8 cellular contexts compared by ENCODE assay signal in the genomic region with DNA sequence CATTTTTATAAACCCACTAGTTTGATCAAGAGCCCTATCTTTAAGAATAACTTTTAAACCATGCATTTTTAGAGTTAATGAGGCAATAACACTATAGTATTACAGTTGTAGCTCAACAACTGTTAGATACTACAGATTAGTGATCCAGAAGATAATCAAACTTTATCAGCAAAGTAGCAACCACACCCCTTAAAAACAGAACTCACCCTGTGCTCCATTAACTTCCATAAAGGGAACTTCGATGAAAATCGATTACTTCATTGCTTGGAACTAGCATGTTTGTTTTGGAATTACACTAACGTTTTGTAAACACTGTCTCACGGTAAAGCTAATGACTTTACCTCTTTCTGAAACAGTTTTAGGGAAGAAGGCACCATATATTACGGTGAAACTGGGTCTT. TPM values are rescaled to one million over a fixed set of nuclear protein-coding genes. Genes with fewer than 3 reads are reported as not detected.
DNase-seq lines count a peak whose midpoint lies in the region; ATAC-seq and TF ChIP-seq lines count a peak whose summit lies in the region.

No MANE protein-coding gene starts in this region.

- intact Hi-C loops in OCI-LY7 (cut with micrococcal nuclease; ENCODE audit: unreplicated experiment) (loop anchor here (1.0 to 10.0 kb wide), 5 partner anchors 126 to 778 kb away; partner anchors contain the start of genes PPP2R5E, SYNE2, ZBTB1 and ZBTB25), sigmoid colon (cut with DNase I) (loop anchor here (5.0 to 10.0 kb wide), 5 partner anchors 84 to 1368 kb away; partner anchors contain the start of genes PPP2R5E, SYNE2 and WDR89)

- H3K9me2 ChIP-seq in OCI-LY7 (ENCODE audit: insufficient read depth, low read length): no peaks in the 10 kb centered on the region

- no peak for TF ChIP-seq POLR2A in sigmoid colon (IDR thresholded peaks at IDR 0.05)

- H4K20me1 ChIP-seq in OCI-LY7 (ENCODE audit: insufficient read depth, low read length): no peaks in the 10 kb centered on the region

- TF ChIP-seq CTCF in GM12875 (IDR thresholded peaks at IDR 0.05; ENCODE audit: borderline replicate concordance, insufficient read depth, low read depth, low read length) (no peak), OCI-LY7 (conservative IDR thresholded peaks at IDR 0.05; ENCODE audit: low read length) (no peak), fibroblast of mammary gland (conservative IDR thresholded peaks at IDR 0.05; ENCODE audit: control insufficient read depth, insufficient read depth, low read depth, low read length) (no peak), sigmoid colon (IDR thresholded peaks at IDR 0.05) (no peak)

- CTCF ChIA-PET in OCI-LY7 (lab: Charles Lee; ENCODE audit: unreplicated experiment): no interaction called here

- peaks cover 1% of the 10 kb centered on the region; the same call in 1 of the 2 replicates for H3K9me3 ChIP-seq in OCI-LY7 (ENCODE audit: low read length)
- no peaks in the 10 kb centered on the region for H3K9me3 ChIP-seq in sigmoid colon

- H3K27me3 ChIP-seq in sigmoid colon: no peaks in the 10 kb centered on the region

- peaks cover 32% of the 10 kb centered on the region for H3K36me3 ChIP-seq in OCI-LY7 (ENCODE audit: insufficient read depth, low read length)
- H3K36me3 ChIP-seq in sigmoid colon: no peaks in the 10 kb centered on the region

- POLR2A ChIA-PET in OCI-LY7 (lab: Charles Lee): interaction anchor here (0.9 to 3.8 kb wide), 16 partner anchors 12 to 148 kb away, joined by 3 to 65 read pairs (median 6); partner anchors contain the start of gene WDR89

- 1 to 7% methylated on average over 5 of the region's 5 CpGs for WGBS in sigmoid colon, 2 donors

- DNase-seq in OCI-LY7 (ENCODE audit: low spot score) (no peak), fibroblast of mammary gland (ENCODE audit: low read depth) (no peak), sigmoid colon (no peak), GM19238 (ENCODE audit: insufficient read length, low spot score) (no peak), caudate nucleus (lab: John Stamatoyannopoulos, UW) (no peak)
- no peak for DNase-seq in activated CD4-positive, alpha-beta T cell treated with anti-CD3 and anti-CD28 coated beads, Interleukin-2, amount 50 U/mL, for 1 hour

- H2AFZ ChIP-seq in OCI-LY7 (ENCODE audit: low read length): peak overlapping the region; percentile 58; the same call in 1 of the 2 replicates

- H3K4me1 ChIP-seq in OCI-LY7 (ENCODE audit: insufficient read depth, low read length, poor library complexity, severe bottlenecking): peaks cover 28% of the 10 kb centered on the region
- peaks cover 0 to 25% (median 17%) of the 10 kb centered on the region in 4 donors for H3K4me1 ChIP-seq in sigmoid colon

- H3K27ac ChIP-seq in OCI-LY7 (ENCODE audit: low read depth, low read length, poor library complexity, severe bottlenecking): peak overlapping the region; percentile 91
- peak overlapping the region in 3 of 4 donors; percentile 93 for H3K27ac ChIP-seq in sigmoid colon
- H3K27ac ChIP-seq in caudate nucleus (ENCODE audit: low read depth, low read length): no peak overlapping the region

- TSS peak; percentile 69 for BruUV-seq in OCI-LY7 (replicated peaks; lab: Mats Ljungman, UMichigan)

- H3K79me2 ChIP-seq in OCI-LY7 (ENCODE audit: insufficient read depth, low read depth, low read length): peaks cover 59% of the 10 kb centered on the region

- no peak for ATAC-seq in GM19452 (IDR thresholded peaks at IDR 0.05; ENCODE audit: unreplicated experiment)

- TF ChIP-seq EP300 in sigmoid colon (IDR thresholded peaks at IDR 0.05): no peak

- H3K4me3 ChIP-seq in GM12875 (ENCODE audit: low read depth, low read length) (peak overlapping the region; percentile 98), OCI-LY7 (ENCODE audit: low read depth, low read length, poor library complexity, severe bottlenecking) (peak overlapping the region; percentile 100), fibroblast of mammary gland (ENCODE audit: control insufficient read depth, low read depth, low read length) (peak overlapping the region; percentile 90), sigmoid colon (peak overlapping the region; percentile 92 to 100 (median 96))

- peak overlapping the region; percentile 76 for H3K4me2 ChIP-seq in OCI-LY7 (ENCODE audit: low read length)

RNA-seq across cellular contexts. Expression of gene SGPP1, which starts 1.4 kb away (rescaled TPM):
- 19.4 and 21.0 TPM in 2 replicates for total RNA-seq in OCI-LY7 (2014; rRNA removed; shearing (Covaris generic))
- total RNA-seq in OCI-LY7 (2022): 35.4 and 45.4 TPM in 2 replicates
- total RNA-seq in sigmoid colon: 10 to 100 TPM; 18.2 to 20.9 (median 18.9) TPM
- polyA plus RNA-seq in sigmoid colon: 10 to 100 TPM in 1 of 3 donors, 1 to 10 TPM in 2; 2.4 to 11.4 (median 3.9) TPM
